In genomic region chr1:203342192-203342940, GRCh38 we compare ENCODE assay signal across 1 cellular context.
TF ChIP-seq lines count a peak whose summit lies in the region.

No MANE protein-coding gene starts in this region.

TF ChIP-seq in K562, 482 proteins besides CTCF, POLR2A, EP300 and RAD21 (continued from another document and continues in another):
- TF ChIP-seq ZNF407 (IDR thresholded peaks at IDR 0.05; ENCODE audit: low read depth) (no peak), ZNF121 (CRISPR knock-in tag; conservative IDR thresholded peaks at IDR 0.05) (no peak), EZH2 (IDR thresholded peaks at IDR 0.05; ENCODE audit: borderline replicate concordance, low read depth, low read length) (0 out of 2 replicates have a peak, but pooled peaks have one; percentile 37), TCF3 (CRISPR knock-in tag; IDR thresholded peaks at IDR 0.05) (peak; percentile 59), GTF2F1 (IDR thresholded peaks at IDR 0.05; ENCODE audit: low read depth, low read length) (no peak), ZNF766 (CRISPR knock-in tag; conservative IDR thresholded peaks at IDR 0.05) (no peak), CBFA2T3 (IDR thresholded peaks at IDR 0.05) (peak; percentile 55), ZNF212 (CRISPR knock-in tag; IDR thresholded peaks at IDR 0.05) (no peak), ZNF311 (CRISPR knock-in tag; IDR thresholded peaks at IDR 0.05) (no peak), RAD51 (IDR thresholded peaks at IDR 0.05; ENCODE audit: borderline replicate concordance, low read depth) (no peak), NFYB (IDR thresholded peaks at IDR 0.05; ENCODE audit: extremely low read depth, insufficient read length) (no peak), ATF7 (IDR thresholded peaks at IDR 0.05) (0 out of 2 replicates have a peak, but pooled peaks have one; percentile 13), AFF4 (CRISPR knock-in tag; IDR thresholded peaks at IDR 0.05) (no peak), YY1 (IDR thresholded peaks at IDR 0.05; ENCODE audit: borderline replicate concordance in 1 of 3, control insufficient read depth in 1 of 3, extremely low read depth in 1 of 3, insufficient read depth in 3 of 3, insufficient read length in 1 of 3, insufficient replicate concordance in 2 of 3, low read depth in 1 of 3, low read length in 2 of 3) (no peak), PYGO2 (tag; IDR thresholded peaks at IDR 0.05) (no peak), MAFG (tag; conservative IDR thresholded peaks at IDR 0.05) (no peak), BMI1 (IDR thresholded peaks at IDR 0.05; ENCODE audit: low read length) (no peak), BDP1 (IDR thresholded peaks at IDR 0.05; ENCODE audit: insufficient read depth, insufficient read length) (no peak), CREBBP (IDR thresholded peaks at IDR 0.05; ENCODE audit: low read depth, low read length) (no peak), ZNF785 (CRISPR knock-in tag; IDR thresholded peaks at IDR 0.05) (no peak), THAP7 (CRISPR knock-in tag; IDR thresholded peaks at IDR 0.05) (no peak), E4F1 (CRISPR knock-in tag; IDR thresholded peaks at IDR 0.05; ENCODE audit: borderline replicate concordance) (no peak), ARHGAP35 (IDR thresholded peaks at IDR 0.05; ENCODE audit: partially characterized antibody) (no peak), POLR2AphosphoS2 (IDR thresholded peaks at IDR 0.05; ENCODE audit: low read length) (no peak), PBX2 (CRISPR knock-in tag; IDR thresholded peaks at IDR 0.05; ENCODE audit: low read depth) (no peak), PBX2 (tag; conservative IDR thresholded peaks at IDR 0.05; ENCODE audit: low read depth) (no peak), ZNF639 (CRISPR knock-in tag; conservative IDR thresholded peaks at IDR 0.05 in 1 of 2, IDR thresholded peaks at IDR 0.05 in 1 of 2) (no peak), BRF2 (IDR thresholded peaks at IDR 0.05; ENCODE audit: borderline replicate concordance, insufficient read depth, insufficient read length) (no peak), ZEB2 (IDR thresholded peaks at IDR 0.05) (no peak), SMC3 (conservative IDR thresholded peaks at IDR 0.05; ENCODE audit: insufficient read depth, low read depth, low read length) (peak; percentile 50), BHLHE40 (IDR thresholded peaks at IDR 0.05; ENCODE audit: low read length) (peak; percentile 20; the same call in 1 of the 2 replicates), ZNF239 (CRISPR knock-in tag; IDR thresholded peaks at IDR 0.05) (no peak), NFRKB (IDR thresholded peaks at IDR 0.05; ENCODE audit: low read depth) (no peak), DNMT1 (IDR thresholded peaks at IDR 0.05) (no peak), MITF (IDR thresholded peaks at IDR 0.05) (no peak), ELK1 (CRISPR knock-in tag; IDR thresholded peaks at IDR 0.05) (no peak), ZNF316 (IDR thresholded peaks at IDR 0.05) (no peak)
